Comparison of ENCODE assay signal across 13 cellular contexts in genomic region chr3:99108508-99108907, GRCh38.
A peak's percentile ranks its signal among the peaks of the same experiment; 100 is the strongest.
DNase-seq lines count a peak whose midpoint lies in the region; ATAC-seq and TF ChIP-seq lines count a peak whose summit lies in the region.
"Had no signal": no experiment of that assay in that cellular context is flagged by ENCODE, and none has a peak within 500 bp of the region (broad histone marks: within the 10 kb centered on the region; RNA-seq: fewer than 3 reads in every experiment).

No MANE protein-coding gene starts in this region.

- H3K4me3 ChIP-seq in fibroblast of lung (replicated peaks in 1 of 4; ENCODE audit: control extremely low read depth in 1 of 4, insufficient read depth in 1 of 4, low read depth in 3 of 4, low read length in 4 of 4) (no peak overlapping the region), retinal pigment epithelial cell (ENCODE audit: low read length) (no peak overlapping the region), ascending aorta (no peak overlapping the region)
- H3K4me3 ChIP-seq: colonic mucosa had no signal

- peaks cover 7% of the 10 kb centered on the region for H3K4me1 ChIP-seq in fibroblast of lung (ENCODE audit: control insufficient read depth, extremely low read depth, insufficient read depth, low read length)
- H3K4me1 ChIP-seq in ascending aorta: peaks cover 0 to 3% of the 10 kb centered on the region in 2 donors
- H3K4me1 ChIP-seq: colonic mucosa had no signal

- H4K20me1 ChIP-seq in fibroblast of lung (ENCODE audit: control insufficient read depth, extremely low read depth, insufficient read depth, low read length): no peaks in the 10 kb centered on the region

- no peak overlapping the region for H3K4me2 ChIP-seq in fibroblast of lung (ENCODE audit: extremely low read depth, insufficient read depth, low read length)

- H3K9ac ChIP-seq in fibroblast of lung (ENCODE audit: insufficient read depth, low read length): no peak overlapping the region

- peaks cover 6% of the 10 kb centered on the region for H3K27me3 Mint-ChIP-seq in stimulated activated naive CD8-positive, alpha-beta T cell treated with anti-CD3 and anti-CD28 coated beads, Interleukin-15, amount 100 ng/mL, for 72 hours
- H3K27me3 Mint-ChIP-seq: T-helper 17 cell had no signal

- no peak overlapping the region for H3K4me3 Mint-ChIP-seq in stimulated activated naive CD8-positive, alpha-beta T cell treated with anti-CD3 and anti-CD28 coated beads, Interleukin-15, amount 100 ng/mL, for 72 hours
- H3K4me3 Mint-ChIP-seq: T-helper 17 cell had no signal

- peak; percentile 97 for DNase-seq in GM04503 (ENCODE audit: low read depth)
- peak; percentile 78 for DNase-seq in RWPE1 (ENCODE audit: low spot score)
- DNase-seq in fibroblast of lung (ENCODE audit: low read depth in 2 of 2): peak; percentile 95 to 96
- peak; percentile 74 for DNase-seq in retinal pigment epithelial cell (ENCODE audit: low read depth)
- no peak for DNase-seq in stimulated activated naive CD4-positive, alpha-beta T cell treated with Interleukin-2 at 50 U/mL for 16 hours (lab: John Stamatoyannopoulos, UW)
- DNase-seq in ascending aorta (ENCODE audit: low spot score in 2 of 2): no peak
- no peak for DNase-seq in stimulated activated naive CD8-positive, alpha-beta T cell treated with anti-CD3 and anti-CD28 coated beads, Interleukin-15, amount 100 ng/mL, for 72 hours
- DNase-seq: colonic mucosa, KBM-7, NCI-H69, T-helper 17 cell had no signal

- no peak overlapping the region for H3K27ac ChIP-seq in RWPE1
- H3K27ac ChIP-seq in fibroblast of lung (ENCODE audit: insufficient read depth, low read length): peak overlapping the region; percentile 72
- H3K27ac ChIP-seq in ascending aorta: no peak overlapping the region
- H3K27ac ChIP-seq: colonic mucosa had no signal

- no peak for ATAC-seq in HG03378 (IDR thresholded peaks at IDR 0.05; ENCODE audit: unreplicated experiment)
- ATAC-seq in stimulated activated naive CD8-positive, alpha-beta T cell treated with anti-CD3 and anti-CD28 coated beads, Interleukin-15, amount 100 ng/mL, for 72 hours: no peak
- ATAC-seq: left lobe of liver, T-helper 17 cell had no signal

- CTCF ChIA-PET in RWPE1 (lab: Yijun Ruan, JAX): no interaction called here

- POLR2A ChIA-PET in RWPE1 (lab: Yijun Ruan, JAX; ENCODE audit: low non-redundant PET): no interaction called here

- TF ChIP-seq CTCF in RWPE1 (conservative IDR thresholded peaks at IDR 0.05; ENCODE audit: low read depth) (no peak), fibroblast of lung (conservative IDR thresholded peaks at IDR 0.05 in 1 of 2, IDR thresholded peaks at IDR 0.05 in 1 of 2; ENCODE audit: low read depth in 1 of 2, low read length in 2 of 2) (no peak), retinal pigment epithelial cell (conservative IDR thresholded peaks at IDR 0.05; ENCODE audit: low read depth, low read length) (no peak), ascending aorta (IDR thresholded peaks at IDR 0.05) (no peak)

- intact Hi-C loops in ascending aorta (cut with DNase I): no loop called here

- no peak overlapping the region for H2AFZ ChIP-seq in fibroblast of lung (ENCODE audit: low read length)

- H3K9me3 Mint-ChIP-seq in stimulated activated naive CD8-positive, alpha-beta T cell treated with anti-CD3 and anti-CD28 coated beads, Interleukin-15, amount 100 ng/mL, for 72 hours: no peaks in the 10 kb centered on the region

- no peaks in the 10 kb centered on the region for H3K36me3 ChIP-seq in fibroblast of lung (ENCODE audit: control insufficient read depth, insufficient read depth, low read length)
- no peaks in the 10 kb centered on the region for H3K36me3 ChIP-seq in ascending aorta
- H3K36me3 ChIP-seq: colonic mucosa had no signal

- H3K79me2 ChIP-seq in fibroblast of lung (ENCODE audit: control insufficient read depth, insufficient read depth, low read length): no peaks in the 10 kb centered on the region

- no peaks in the 10 kb centered on the region for H3K4me1 Mint-ChIP-seq in stimulated activated naive CD8-positive, alpha-beta T cell treated with anti-CD3 and anti-CD28 coated beads, Interleukin-15, amount 100 ng/mL, for 72 hours
- H3K4me1 Mint-ChIP-seq: T-helper 17 cell had no signal

- no peak overlapping the region for H3K27ac Mint-ChIP-seq in stimulated activated naive CD8-positive, alpha-beta T cell treated with anti-CD3 and anti-CD28 coated beads, Interleukin-15, amount 100 ng/mL, for 72 hours
- H3K27ac Mint-ChIP-seq: T-helper 17 cell had no signal

- H3K9me3 ChIP-seq in fibroblast of lung (ENCODE audit: control insufficient read depth, insufficient read depth, low read depth, low read length) (no peaks in the 10 kb centered on the region), ascending aorta (no peaks in the 10 kb centered on the region)
- H3K9me3 ChIP-seq: colonic mucosa had no signal

- H3K27me3 ChIP-seq in fibroblast of lung (ENCODE audit: control insufficient read depth, insufficient read depth, low read length) (no peaks in the 10 kb centered on the region), ascending aorta (no peaks in the 10 kb centered on the region)
- H3K27me3 ChIP-seq: colonic mucosa had no signal

Comparison
In these comparisons a context has a peak if more than half of its experiments do, and no peak if none do; other contexts are left out.
1. DNase-seq: peak in GM04503 (single experiment), RWPE1 (single experiment), fibroblast of lung (2 of 2) and retinal pigment epithelial cell (single experiment); none in stimulated activated naive CD4-positive, alpha-beta T cell treated with Interleukin-2 at 50 U/mL for 16 hours (single experiment), ascending aorta (0 of 2) and stimulated activated naive CD8-positive, alpha-beta T cell treated with anti-CD3 and anti-CD28 coated beads, Interleukin-15, amount 100 ng/mL, for 72 hours (0 of 2).